Comparison of ENCODE assay signal across 6 cellular contexts in the genomic region with DNA sequence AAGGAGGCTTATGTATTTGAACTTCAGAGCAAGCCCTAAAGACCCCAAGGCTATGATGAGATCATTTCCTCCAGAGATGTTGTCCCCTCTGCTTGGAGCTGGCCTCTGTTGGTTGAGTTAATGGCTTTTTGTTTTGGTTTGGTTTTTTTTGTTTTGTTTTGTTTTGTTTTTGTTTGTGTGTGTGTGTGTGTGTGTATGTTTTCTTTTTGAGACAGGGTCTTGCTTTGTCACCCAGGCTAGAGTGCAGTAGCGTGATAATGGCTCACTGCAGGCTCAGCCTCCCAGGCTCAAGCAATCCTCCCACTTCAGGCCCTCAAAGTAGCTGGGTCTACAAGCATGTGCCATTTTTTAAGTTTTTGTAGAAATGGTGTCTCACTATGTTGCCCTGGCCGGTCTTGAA.
"Had no signal": no experiment of that assay in that cellular context is flagged by ENCODE, and none has a peak within 500 bp of the region (broad histone marks: within the 10 kb centered on the region; RNA-seq: fewer than 3 reads in every experiment).

No MANE protein-coding gene starts in this region.

- H3K27ac ChIP-seq: HL-60 had no signal

- ATAC-seq: GM23338, K562 had no signal

- H3K4me3 ChIP-seq: GM23338, K562 had no signal

- H3K27ac Mint-ChIP-seq: GM23338, H9 had no signal

- H3K4me2 ChIP-seq: GM23338 had no signal

- DNase-seq: H9, HCEC 1CT, IMR-90 had no signal

- H3K4me3 Mint-ChIP-seq: GM23338, H9 had no signal
